Comparison of ENCODE assay signal across 10 cellular contexts in the genomic region with DNA sequence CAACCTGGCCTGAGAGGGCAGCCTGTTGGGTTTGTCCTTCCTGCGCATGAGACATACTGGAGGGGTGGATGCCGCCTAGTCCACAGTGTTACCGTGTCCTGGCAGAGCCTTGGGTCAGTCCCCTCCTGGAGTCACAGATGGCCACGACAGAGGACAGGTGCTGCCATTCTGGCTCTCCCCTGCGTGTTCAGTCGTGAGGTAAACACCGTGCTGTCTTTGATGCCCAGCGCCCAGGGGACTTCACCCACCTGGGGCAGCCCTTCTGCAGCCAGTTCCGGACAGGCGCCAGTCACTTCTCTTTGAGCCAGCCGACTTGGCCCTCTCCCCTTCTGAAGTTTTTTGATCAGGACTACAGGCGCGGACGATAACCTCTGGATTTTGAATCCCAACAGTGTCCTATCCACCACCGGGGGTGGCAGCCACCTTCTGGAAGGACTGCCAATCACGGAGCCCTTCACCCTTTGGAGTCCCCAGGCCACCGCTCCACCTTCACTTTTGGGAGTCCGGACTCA.
A peak's percentile ranks its signal among the peaks of the same experiment; 100 is the strongest.
DNase-seq lines count a peak whose midpoint lies in the region; ATAC-seq and TF ChIP-seq lines count a peak whose summit lies in the region.
"Had no signal": no experiment of that assay in that cellular context is flagged by ENCODE, and none has a peak within 500 bp of the region (broad histone marks: within the 10 kb centered on the region; RNA-seq: fewer than 3 reads in every experiment).

No MANE protein-coding gene starts in this region.

- no peak for DNase-seq in cardiac fibroblast (ENCODE audit: low read depth in 2 of 2)
- DNase-seq in left lobe of liver (ENCODE audit: low spot score) = peak; percentile 40
- no peak for DNase-seq in NCI-H1694 treated with DMSO at 0.1 percent for 48 hours (lab: John Stamatoyannopoulos, UW)
- DNase-seq in AG20443 (ENCODE audit: low spot score) = no peak
- DNase-seq in NCI-H345 treated with DMSO at 0.1 percent for 48 hours (lab: John Stamatoyannopoulos, UW; ENCODE audit: unreplicated experiment) = no peak

- H3K4me3 ChIP-seq in cardiac fibroblast (replicated peaks in 1 of 2; ENCODE audit: low read depth in 2 of 2, low read length in 2 of 2) (peak overlapping the region; percentile 48 to 67), skin epidermis (peak overlapping the region in 5 of 7 experiments; percentile 24 to 44 (median 27))
- H3K4me3 ChIP-seq: PC-9 had no signal

- TF ChIP-seq CTCF in cardiac fibroblast (IDR thresholded peaks at IDR 0.05; ENCODE audit: low read depth, low read length) = no peak

- no peak overlapping the region for H3K27ac ChIP-seq in skin epidermis
- H3K27ac ChIP-seq: epithelial cell of prostate, PC-9 had no signal

- ATAC-seq in HG03354 (IDR thresholded peaks at IDR 0.05; ENCODE audit: poor library complexity, severe bottlenecking, unreplicated experiment) = peak; percentile 13
- no peak for ATAC-seq in left lobe of liver
- ATAC-seq in GM19035 (IDR thresholded peaks at IDR 0.05; ENCODE audit: unreplicated experiment) = no peak
